Comparison of ENCODE assay signal across 1 cellular context in genomic region chr11:32385998-32386397, GRCh38.
TF ChIP-seq lines count a peak whose summit lies in the region.

No MANE protein-coding gene starts in this region.

TF ChIP-seq in K562, 482 proteins besides CTCF, POLR2A, EP300 and RAD21 (continued from another document and continues in another):
- no peak for TF ChIP-seq BCLAF1 (IDR thresholded peaks at IDR 0.05; ENCODE audit: borderline replicate concordance in 1 of 2, control insufficient read depth in 1 of 2, low read depth in 2 of 2, low read length in 1 of 2)
- no peak for TF ChIP-seq SETDB1 (IDR thresholded peaks at IDR 0.05; ENCODE audit: low read length)
- TF ChIP-seq CXXC5 (CRISPR knock-in tag; IDR thresholded peaks at IDR 0.05) = peak; percentile 17; the same call in 1 of the 2 replicates
- peak; percentile 34; the same call in 1 of the 2 replicates for TF ChIP-seq BHLHE40 (IDR thresholded peaks at IDR 0.05; ENCODE audit: low read length)
- peak; percentile 68; the same call in 1 of the 2 replicates for TF ChIP-seq JUN (IDR thresholded peaks at IDR 0.05; ENCODE audit: borderline replicate concordance, low read depth, low read length)
- no peak for TF ChIP-seq JUN (CRISPR knock-in tag; IDR thresholded peaks at IDR 0.05; ENCODE audit: borderline replicate concordance)
- TF ChIP-seq L3MBTL2 (IDR thresholded peaks at IDR 0.05) = peak; percentile 18; the same call in 1 of the 2 replicates
- no peak for TF ChIP-seq SAFB (IDR thresholded peaks at IDR 0.05; ENCODE audit: borderline replicate concordance, low read depth, low read length)
- TF ChIP-seq GABPB1 (CRISPR knock-in tag; IDR thresholded peaks at IDR 0.05) = 0 out of 2 replicates have a peak, but pooled peaks have one; percentile 3
- TF ChIP-seq DMBX1 (CRISPR knock-in tag; IDR thresholded peaks at IDR 0.05; ENCODE audit: borderline replicate concordance) = 0 out of 2 replicates have a peak, but pooled peaks have one; percentile 68
- no peak for TF ChIP-seq ZNF354B (CRISPR knock-in tag; IDR thresholded peaks at IDR 0.05)
- TF ChIP-seq RUNX1 (IDR thresholded peaks at IDR 0.05; ENCODE audit: low read depth) = no peak
- TF ChIP-seq JUND (IDR thresholded peaks at IDR 0.05; ENCODE audit: borderline replicate concordance, low read depth, low read length) = peak; percentile 74
- peak; percentile 71; the same call in 1 of the 3 replicates for TF ChIP-seq JUND (tag; IDR thresholded peaks at IDR 0.05; ENCODE audit: borderline replicate concordance, low read depth, low read length)
- TF ChIP-seq DEAF1 (CRISPR knock-in tag; IDR thresholded peaks at IDR 0.05) = peak; percentile 18; the same call in 1 of the 2 replicates
- no peak for TF ChIP-seq SRF (CRISPR knock-in tag; IDR thresholded peaks at IDR 0.05)
- TF ChIP-seq POLR2G (IDR thresholded peaks at IDR 0.05; ENCODE audit: low read depth, low read length) = no peak
- TF ChIP-seq FOXK2 (conservative IDR thresholded peaks at IDR 0.05 in 1 of 2, IDR thresholded peaks at IDR 0.05 in 1 of 2; ENCODE audit: low read depth in 2 of 2) = peak; percentile 47 to 73; a peak in 2 of 4 replicates
- no peak for TF ChIP-seq KLF6 (CRISPR knock-in tag; IDR thresholded peaks at IDR 0.05; ENCODE audit: borderline replicate concordance)
- TF ChIP-seq ZNF551 (CRISPR knock-in tag; IDR thresholded peaks at IDR 0.05) = no peak
- no peak for TF ChIP-seq ARID4B (CRISPR knock-in tag; IDR thresholded peaks at IDR 0.05)
- peak; percentile 34; the same call in 1 of the 2 replicates for TF ChIP-seq ZNF592 (IDR thresholded peaks at IDR 0.05)
- peak; percentile 50; the same call in 1 of the 2 replicates for TF ChIP-seq MYC (IDR thresholded peaks at IDR 0.05; ENCODE audit: low read depth, low read length)
- TF ChIP-seq MYC (CRISPR knock-in tag; IDR thresholded peaks at IDR 0.05; ENCODE audit: borderline replicate concordance, low read depth) = no peak
- 0 out of 2 replicates have a peak, but pooled peaks have one; percentile 11 for TF ChIP-seq TFAP4 (CRISPR knock-in tag; IDR thresholded peaks at IDR 0.05; ENCODE audit: borderline replicate concordance)
- no peak for TF ChIP-seq TEAD4 (IDR thresholded peaks at IDR 0.05; ENCODE audit: low read length)
- TF ChIP-seq TEAD4 (CRISPR knock-in tag; IDR thresholded peaks at IDR 0.05; ENCODE audit: borderline replicate concordance) = no peak
- no peak for TF ChIP-seq IRF9 (tag; IDR thresholded peaks at IDR 0.05)
- no peak for TF ChIP-seq ZNF830 (CRISPR knock-in tag; IDR thresholded peaks at IDR 0.05)
- no peak for TF ChIP-seq HOMEZ (CRISPR knock-in tag; IDR thresholded peaks at IDR 0.05)
- TF ChIP-seq PHF21A (IDR thresholded peaks at IDR 0.05; ENCODE audit: borderline replicate concordance, low read depth) = no peak
- no peak for TF ChIP-seq TAL1 (IDR thresholded peaks at IDR 0.05)
